Comparison of ENCODE assay signal across 13 cellular contexts in the genomic region with DNA sequence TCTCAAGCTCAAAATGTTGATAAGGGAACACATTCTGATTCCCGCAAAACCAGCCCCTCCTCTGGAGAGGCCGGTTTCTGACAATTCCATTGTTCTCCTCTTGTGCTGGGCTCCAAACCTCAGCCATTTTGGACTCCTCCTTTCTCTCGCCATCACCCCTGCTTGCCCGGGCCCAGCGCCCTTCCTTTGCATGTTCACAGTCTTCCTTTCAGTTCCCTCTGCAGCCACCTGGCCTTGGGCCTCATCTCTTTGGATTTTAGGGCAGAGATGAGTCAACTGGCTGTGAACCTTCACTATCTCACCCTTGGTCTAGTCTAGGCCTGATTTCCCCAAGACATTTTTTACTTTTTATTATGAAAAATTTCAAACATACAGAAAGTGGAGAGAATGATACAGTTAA.
DNase-seq lines count a peak whose midpoint lies in the region; ATAC-seq and FAIRE-seq lines count a peak whose summit lies in the region.
"Had no signal": no experiment of that assay in that cellular context is flagged by ENCODE, and none has a peak within 500 bp of the region (broad histone marks: within the 10 kb centered on the region; RNA-seq: fewer than 3 reads in every experiment).

No MANE protein-coding gene starts in this region.

- FAIRE-seq in urothelium cell line (lab: Jason Lieb, UNC) = no peak

- H3K4me1 Mint-ChIP-seq in stimulated activated memory B cell treated with anti-CD40 and anti-IgM and Interleukin-4, amounts not matched to agents 10 μg/mL and 1 μg/mL and 100 μg/mL, for 72 hours = peaks cover 7% of the 10 kb centered on the region
- H3K4me1 Mint-ChIP-seq: CD4-positive, alpha-beta memory T cell; T-helper 17 cell had no signal

- H3K4me3 Mint-ChIP-seq in stimulated activated memory B cell treated with anti-CD40 and anti-IgM and Interleukin-4, amounts not matched to agents 10 μg/mL and 1 μg/mL and 100 μg/mL, for 72 hours = no peak overlapping the region
- H3K4me3 Mint-ChIP-seq: activated T-cell treated with anti-CD3 and anti-CD28 coated beads, Interleukin-2, amount 50 U/mL, for 72 hours; CD4-positive, alpha-beta memory T cell; T-helper 17 cell had no signal

- DNase-seq in NCI-H2227 (lab: John Stamatoyannopoulos, UW; ENCODE audit: unreplicated experiment) = no peak
- no peak for DNase-seq in urothelium cell line (ENCODE audit: low spot score)
- no peak for DNase-seq in GM19238 (ENCODE audit: insufficient read length, low spot score)
- DNase-seq: activated CD4-positive, alpha-beta T cell treated with anti-CD3 and anti-CD28 coated beads for 48 hours; activated T-cell treated with anti-CD3 and anti-CD28 coated beads, Interleukin-2, amount 50 U/mL, for 72 hours; aorta; CD4-positive, alpha-beta memory T cell; MM.1S; T-helper 17 cell had no signal

- ATAC-seq in GM18907 (IDR thresholded peaks at IDR 0.05; ENCODE audit: unreplicated experiment) = peak; percentile 74
- peak; percentile 91 for ATAC-seq in GM21717 (IDR thresholded peaks at IDR 0.05; ENCODE audit: unreplicated experiment)
- ATAC-seq in HG03103 (IDR thresholded peaks at IDR 0.05; ENCODE audit: low read depth, unreplicated experiment) = peak; percentile 74
- peak; percentile 61 for ATAC-seq in stimulated activated memory B cell treated with anti-CD40 and anti-IgM and Interleukin-4, amounts not matched to agents 10 μg/mL and 1 μg/mL and 100 μg/mL, for 72 hours
- ATAC-seq: activated T-cell treated with anti-CD3 and anti-CD28 coated beads, Interleukin-2, amount 50 U/mL, for 72 hours; T-helper 17 cell had no signal

- H3K9me3 Mint-ChIP-seq in stimulated activated memory B cell treated with anti-CD40 and anti-IgM and Interleukin-4, amounts not matched to agents 10 μg/mL and 1 μg/mL and 100 μg/mL, for 72 hours = peaks cover 3% of the 10 kb centered on the region
- H3K9me3 Mint-ChIP-seq: activated T-cell treated with anti-CD3 and anti-CD28 coated beads, Interleukin-2, amount 50 U/mL, for 72 hours; CD4-positive, alpha-beta memory T cell had no signal

- H3K27me3 Mint-ChIP-seq in stimulated activated memory B cell treated with anti-CD40 and anti-IgM and Interleukin-4, amounts not matched to agents 10 μg/mL and 1 μg/mL and 100 μg/mL, for 72 hours = peaks cover 27% of the 10 kb centered on the region

- H3K27ac Mint-ChIP-seq in stimulated activated memory B cell treated with anti-CD40 and anti-IgM and Interleukin-4, amounts not matched to agents 10 μg/mL and 1 μg/mL and 100 μg/mL, for 72 hours = no peak overlapping the region
- H3K27ac Mint-ChIP-seq: activated T-cell treated with anti-CD3 and anti-CD28 coated beads, Interleukin-2, amount 50 U/mL, for 72 hours; CD4-positive, alpha-beta memory T cell had no signal

- no peaks in the 10 kb centered on the region for H3K36me3 Mint-ChIP-seq in stimulated activated memory B cell treated with anti-CD40 and anti-IgM and Interleukin-4, amounts not matched to agents 10 μg/mL and 1 μg/mL and 100 μg/mL, for 72 hours
- H3K36me3 Mint-ChIP-seq: CD4-positive, alpha-beta memory T cell had no signal
